Comparison of ENCODE assay signal across 8 cellular contexts in genomic region chr1:27569088-27569459, GRCh38. TPM values are rescaled to one million over a fixed set of nuclear protein-coding genes. Genes with fewer than 3 reads are reported as not detected.
DNase-seq lines count a peak whose midpoint lies in the region; ATAC-seq and TF ChIP-seq lines count a peak whose summit lies in the region.

No MANE protein-coding gene starts in this region.

- no CpG with 5 or more reads among the region's 3 CpGs for WGBS in neuronal stem cell (ENCODE audit: extremely low coverage in 2 of 2, insufficient read length in 2 of 2, insufficient replicate concordance in 1 of 2), 2 donors

- ATAC-seq in CD4-positive, alpha-beta T cell (ENCODE audit: poor library complexity), result peak; percentile 3
- ATAC-seq in HG03442 (IDR thresholded peaks at IDR 0.05; ENCODE audit: unreplicated experiment), result no peak
- no peak for ATAC-seq in GM18907 (IDR thresholded peaks at IDR 0.05; ENCODE audit: unreplicated experiment)

- peak overlapping the region; percentile 49 for H3K27ac ChIP-seq in CD4-positive, alpha-beta T cell (ENCODE audit: low read depth, low read length)
- H3K27ac ChIP-seq in neuronal stem cell (replicated peaks; ENCODE audit: low read length), result peak overlapping the region; percentile 93

- no peaks in the 10 kb centered on the region for H3K27me3 Mint-ChIP-seq in CD4-positive, alpha-beta T cell

- H3K4me2 ChIP-seq in neuronal stem cell (ENCODE audit: insufficient read depth, low read length, poor library complexity, severe bottlenecking), result no peak overlapping the region

- H3K4me3 ChIP-seq in epithelial cell of esophagus (ENCODE audit: low read length), result no peak overlapping the region
- H3K4me3 ChIP-seq in neuronal stem cell (ENCODE audit: low read length in 2 of 2), result no peak overlapping the region

- H3K36me3 ChIP-seq in neuronal stem cell (replicated peaks in 1 of 2; ENCODE audit: control insufficient read depth in 2 of 2, insufficient read depth in 2 of 2, low read length in 2 of 2), result peaks cover 2 to 6% of the 10 kb centered on the region in 2 donors

- H4K8ac ChIP-seq in neuronal stem cell (ENCODE audit: low read depth, low read length), result no peak overlapping the region

- peaks cover 60% of the 10 kb centered on the region for H3K4me1 Mint-ChIP-seq in CD4-positive, alpha-beta T cell (ENCODE audit: low read depth)

- no peak overlapping the region for H3K14ac ChIP-seq in neuronal stem cell (ENCODE audit: low read length)

- no peak overlapping the region for H2AFZ ChIP-seq in neuronal stem cell (ENCODE audit: low read length)

- peak overlapping the region; percentile 34 for H3K27ac Mint-ChIP-seq in CD4-positive, alpha-beta T cell

- POLR2A ChIA-PET in CD4-positive, alpha-beta T cell (lab: Charles Lee), result interaction anchor here (1.0 to 2.6 kb wide), 11 partner anchors 13 to 1012 kb away, joined by 3 to 9 read pairs (median 5); partner anchors contain the start of genes AHDC1 and WASF2

- H2BK12ac ChIP-seq in neuronal stem cell (ENCODE audit: low read length), result peak overlapping the region; percentile 67

- H3K18ac ChIP-seq in neuronal stem cell (ENCODE audit: low read length), result peak overlapping the region; percentile 73

- H3K36me3 Mint-ChIP-seq in CD4-positive, alpha-beta T cell (ENCODE audit: low read depth), result no peaks in the 10 kb centered on the region

- intact Hi-C loops in CD4-positive, alpha-beta T cell (cut with DNase I, micrococcal nuclease), result loop anchor here in 1 of 2 experiments (2.0 to 5.0 kb wide), 2 partner anchors 47 to 94 kb away; no protein-coding TSS in a partner anchor

- no peaks in the 10 kb centered on the region for H3K9me3 ChIP-seq in CD4-positive, alpha-beta T cell (ENCODE audit: control insufficient read depth, low read length)
- no peaks in the 10 kb centered on the region for H3K9me3 ChIP-seq in neuronal stem cell (replicated peaks in 1 of 2; ENCODE audit: control insufficient read depth in 2 of 2, insufficient read depth in 1 of 2, low read depth in 1 of 2, low read length in 2 of 2)

- no peak overlapping the region for H3K4ac ChIP-seq in neuronal stem cell (ENCODE audit: low read length)

- H3K9ac ChIP-seq in neuronal stem cell (ENCODE audit: low read depth, low read length, poor library complexity), result no peak overlapping the region

- H3K4me1 ChIP-seq in neuronal stem cell (ENCODE audit: control insufficient read depth in 2 of 2, insufficient read depth in 1 of 2, low read depth in 1 of 2, low read length in 2 of 2), result peaks cover 80 to 90% of the 10 kb centered on the region in 2 donors

- peak overlapping the region; percentile 96 for H2BK5ac ChIP-seq in neuronal stem cell (ENCODE audit: low read length)

- no peaks in the 10 kb centered on the region for H3K27me3 ChIP-seq in CD4-positive, alpha-beta T cell (ENCODE audit: control insufficient read depth, insufficient read depth, low read length)
- no peaks in the 10 kb centered on the region for H3K27me3 ChIP-seq in neuronal stem cell (ENCODE audit: control insufficient read depth in 3 of 3, insufficient read depth in 3 of 3, low read depth in 1 of 3, low read length in 3 of 3)

- H2BK120ac ChIP-seq in neuronal stem cell (ENCODE audit: low read depth, low read length), result no peak overlapping the region

- H4K91ac ChIP-seq in neuronal stem cell (ENCODE audit: low read depth, low read length, poor library complexity), result no peak overlapping the region

- H3K9me3 Mint-ChIP-seq in CD4-positive, alpha-beta T cell, result no peaks in the 10 kb centered on the region

- CTCF ChIA-PET in CD4-positive, alpha-beta T cell (lab: Charles Lee), result interaction anchor here (0.5 to 6.3 kb wide), 21 partner anchors 11 to 335 kb away, joined by 3 to 72 read pairs (median 4); partner anchors contain the start of genes AHDC1, FAM76A, MAP3K6 and WASF2

- peak overlapping the region; percentile 47 for H2BK15ac ChIP-seq in neuronal stem cell (ENCODE audit: low read length)

- peak overlapping the region; percentile 67 for H3K4me3 Mint-ChIP-seq in CD4-positive, alpha-beta T cell

- H3K23ac ChIP-seq in neuronal stem cell (ENCODE audit: low read depth, low read length, poor library complexity), result no peak overlapping the region

- TF ChIP-seq CTCF in CD4-positive, alpha-beta T cell (IDR thresholded peaks at IDR 0.05), result no peak
- TF ChIP-seq CTCF in epithelial cell of esophagus (IDR thresholded peaks at IDR 0.05; ENCODE audit: insufficient read depth, low read depth, low read length, missing control alignments), result no peak

- DNase-seq in CD4-positive, alpha-beta T cell, result no peak
- DNase-seq in RKO (ENCODE audit: low spot score), result peak; percentile 15
- peak; percentile 35 for DNase-seq in epithelial cell of esophagus (ENCODE audit: low read depth)
- no peak for DNase-seq in neuronal stem cell (ENCODE audit: low spot score)
- DNase-seq in SIG-M5 (lab: John Stamatoyannopoulos, UW), result no peak
- no peak for DNase-seq in effector CD4-positive, alpha-beta T cell

- H2AK5ac ChIP-seq in neuronal stem cell (ENCODE audit: low read depth, low read length), result peak overlapping the region; percentile 56

- peaks cover 10% of the 10 kb centered on the region for H3K79me1 ChIP-seq in neuronal stem cell (ENCODE audit: low read depth, low read length)

RNA-seq across cellular contexts. Expression of gene AHDC1, which starts 34.9 kb away (rescaled TPM):
- total RNA-seq in CD4-positive, alpha-beta T cell, result 10 to 100 TPM; 20.8 to 22.9 TPM
- polyA plus RNA-seq in neuronal stem cell (2013, experiment 1 of 2), result 22.9 TPM
- polyA plus RNA-seq in neuronal stem cell (2013, experiment 2 of 2), result 22.9 TPM

Comparison
In these comparisons a context has a peak if more than half of its experiments do, and no peak if none do; other contexts are left out.
1. DNase-seq: peak in RKO (single experiment) and epithelial cell of esophagus (single experiment); none in CD4-positive, alpha-beta T cell (0 of 10), neuronal stem cell (single experiment), SIG-M5 (single experiment) and effector CD4-positive, alpha-beta T cell (single experiment).